Comparison of ENCODE assay signal across 14 cellular contexts in genomic region chr16:88377961-88378360, GRCh38.
"Had no signal": no experiment of that assay in that cellular context is flagged by ENCODE, and none has a peak within 500 bp of the region (broad histone marks: within the 10 kb centered on the region; RNA-seq: fewer than 3 reads in every experiment).

No MANE protein-coding gene starts in this region.

- H3K4me3 Mint-ChIP-seq: activated CD4-positive, alpha-beta T cell treated with anti-CD3 and anti-CD28 coated beads, Interleukin-2, amount 10 ng/mL, durations not matched to agents 7 days and 5 days; activated naive CD8-positive, alpha-beta T cell treated with anti-CD3 and anti-CD28 coated beads for 36 hours; dendritic cell treated with granulocyte-macrophage colony-stimulating factor and Interleukin-4, amounts not matched to agents 40 ng/mL and 50 ng/mL, for 4 days; stimulated activated naive CD8-positive, alpha-beta T cell treated with anti-CD3 and anti-CD28 coated beads, Interleukin-15, amount 100 ng/mL, for 72 hours had no signal

- H3K9me3 Mint-ChIP-seq: activated CD4-positive, alpha-beta T cell treated with anti-CD3 and anti-CD28 coated beads, Interleukin-2, amount 10 ng/mL, durations not matched to agents 7 days and 5 days; activated naive CD8-positive, alpha-beta T cell treated with anti-CD3 and anti-CD28 coated beads for 36 hours; dendritic cell treated with granulocyte-macrophage colony-stimulating factor and Interleukin-4, amounts not matched to agents 40 ng/mL and 50 ng/mL, for 4 days; stimulated activated naive CD8-positive, alpha-beta T cell treated with anti-CD3 and anti-CD28 coated beads, Interleukin-15, amount 100 ng/mL, for 72 hours had no signal

- H3K9me3 ChIP-seq: testis, upper lobe of left lung had no signal

- H3K36me3 ChIP-seq: brain microvascular endothelial cell, upper lobe of left lung had no signal

- H3K27me3 Mint-ChIP-seq: stimulated activated naive CD8-positive, alpha-beta T cell treated with anti-CD3 and anti-CD28 coated beads, Interleukin-15, amount 100 ng/mL, for 72 hours had no signal

- H3K4me3 ChIP-seq: testis, upper lobe of left lung had no signal

- H3K36me3 Mint-ChIP-seq: activated naive CD8-positive, alpha-beta T cell treated with anti-CD3 and anti-CD28 coated beads for 36 hours had no signal

- ATAC-seq: stimulated activated naive CD8-positive, alpha-beta T cell treated with anti-CD3 and anti-CD28 coated beads, Interleukin-15, amount 100 ng/mL, for 72 hours had no signal

- H3K27ac ChIP-seq: brain microvascular endothelial cell, parathyroid adenoma, testis, upper lobe of left lung had no signal

- H3K27ac Mint-ChIP-seq: activated CD4-positive, alpha-beta T cell treated with anti-CD3 and anti-CD28 coated beads, Interleukin-2, amount 10 ng/mL, durations not matched to agents 7 days and 5 days; activated naive CD8-positive, alpha-beta T cell treated with anti-CD3 and anti-CD28 coated beads for 36 hours; dendritic cell treated with granulocyte-macrophage colony-stimulating factor and Interleukin-4, amounts not matched to agents 40 ng/mL and 50 ng/mL, for 4 days; stimulated activated naive CD8-positive, alpha-beta T cell treated with anti-CD3 and anti-CD28 coated beads, Interleukin-15, amount 100 ng/mL, for 72 hours had no signal

- DNase-seq: activated CD4-positive, alpha-beta T cell treated with anti-CD3 and anti-CD28 coated beads, Interleukin-2, amount 10 ng/mL, durations not matched to agents 7 days and 5 days; activated CD8-positive, alpha-beta memory T cell treated with anti-CD3 and anti-CD28 coated beads for 24 hours; activated naive CD8-positive, alpha-beta T cell treated with anti-CD3 and anti-CD28 coated beads for 36 hours; brain microvascular endothelial cell; cerebellar nuclear complex; effector memory CD4-positive, alpha-beta T cell; foreskin melanocyte; mesendoderm; retina; stimulated activated naive CD8-positive, alpha-beta T cell treated with anti-CD3 and anti-CD28 coated beads, Interleukin-15, amount 100 ng/mL, for 72 hours had no signal

- H3K27me3 ChIP-seq: brain microvascular endothelial cell, testis had no signal

- H3K4me1 Mint-ChIP-seq: activated CD4-positive, alpha-beta T cell treated with anti-CD3 and anti-CD28 coated beads, Interleukin-2, amount 10 ng/mL, durations not matched to agents 7 days and 5 days; activated naive CD8-positive, alpha-beta T cell treated with anti-CD3 and anti-CD28 coated beads for 36 hours had no signal

- H3K4me1 ChIP-seq: parathyroid adenoma, testis had no signal
